8 cellular contexts compared by ENCODE assay signal in genomic region chr19:53132231-53132991, GRCh38.
DNase-seq lines count a peak whose midpoint lies in the region; ATAC-seq and TF ChIP-seq lines count a peak whose summit lies in the region.

Gene ZNF415 (minus strand): TSS chr19:53132910. CDS start chr19:53122676, 10,234 bp downstream.

- ATAC-seq in GM21825 (IDR thresholded peaks at IDR 0.05; ENCODE audit: unreplicated experiment) (no peak), HG02852 (IDR thresholded peaks at IDR 0.05; ENCODE audit: unreplicated experiment) (no peak)

- H3K4me3 ChIP-seq in fibroblast of mammary gland (ENCODE audit: control insufficient read depth, low read depth, low read length) (peak within 1 kb of the TSS; percentile 54), mucosa of stomach (ENCODE audit: low read length) (peak within 1 kb of the TSS; percentile 93)

- peak within 1 kb of the TSS; percentile 77 for H3K9ac ChIP-seq in mucosa of stomach (ENCODE audit: low read length)

- no peak for TF ChIP-seq CTCF in fibroblast of mammary gland (conservative IDR thresholded peaks at IDR 0.05; ENCODE audit: control insufficient read depth, insufficient read depth, low read depth, low read length)

- H3K27me3 ChIP-seq in mucosa of stomach (ENCODE audit: control insufficient read depth, insufficient read depth, low read length) = no peaks in the 10 kb centered on the region

- H3K9me3 ChIP-seq in mucosa of stomach (ENCODE audit: control insufficient read depth, low read length) = no peaks in the 10 kb centered on the region

- DNase-seq in COR-L47 (lab: John Stamatoyannopoulos, UW) (peak; percentile 2), NCI-H2171 (lab: John Stamatoyannopoulos, UW) (peak; percentile 69), fibroblast of mammary gland (ENCODE audit: low read depth) (peak; percentile 60)
- peak; percentile 48 to 55 for DNase-seq in activated T-cell treated with anti-CD3 and anti-CD28 coated beads, Interleukin-2, amount 50 U/mL, for 48 hours
- peak; percentile 53 for DNase-seq in stimulated activated CD8-positive, alpha-beta memory T cell treated with anti-CD3 and anti-CD28 coated beads, Interleukin-4, amount 100 ng/mL, for 48 hours

- H3K36me3 ChIP-seq in mucosa of stomach (ENCODE audit: control insufficient read depth, insufficient read depth, low read length) = no peaks in the 10 kb centered on the region

- H3K4me1 ChIP-seq in mucosa of stomach (ENCODE audit: control insufficient read depth, insufficient read depth, low read length) = peaks cover 16% of the 10 kb centered on the region

Comparison
In these comparisons a context has a peak if more than half of its experiments do, and no peak if none do; other contexts are left out.
1. DNase-seq: peak in every context shown above with its lines; median percentile 69 in NCI-H2171; 60 in fibroblast of mammary gland; 53 in stimulated activated CD8-positive, alpha-beta memory T cell treated with anti-CD3 and anti-CD28 coated beads, Interleukin-4, amount 100 ng/mL, for 48 hours; 52 in activated T-cell treated with anti-CD3 and anti-CD28 coated beads, Interleukin-2, amount 50 U/mL, for 48 hours; 2 in COR-L47.